Comparison of ENCODE assay signal across 27 cellular contexts in genomic region chr3:153438275-153438674, GRCh38.
"Had no signal": no experiment of that assay in that cellular context is flagged by ENCODE, and none has a peak within 500 bp of the region (broad histone marks: within the 10 kb centered on the region; RNA-seq: fewer than 3 reads in every experiment).

No MANE protein-coding gene starts in this region.

- H3K36me3 Mint-ChIP-seq: naive thymus-derived CD8-positive, alpha-beta T cell; neural progenitor cell; stimulated activated naive B cell treated with anti-CD40 and anti-IgM and Interleukin-4, amounts not matched to agents 10 μg/mL and 1 μg/mL and 100 μg/mL, for 72 hours had no signal

- H3K4me3 ChIP-seq: heart right ventricle, hepatocyte, lower lobe of right lung, neural progenitor cell, right atrium auricular region, skin epidermis, stomach, testis, thyroid gland, transverse colon, upper lobe of left lung, vagina had no signal

- H3K36me3 ChIP-seq: heart right ventricle, lower lobe of right lung, neural progenitor cell, neutrophil, right atrium auricular region, stomach, thyroid gland, transverse colon, upper lobe of left lung, vagina had no signal

- H2AFZ ChIP-seq: hepatocyte, neural progenitor cell had no signal

- H3K79me2 ChIP-seq: hepatocyte had no signal

- H3K27ac Mint-ChIP-seq: neural progenitor cell; progenitor cell of endocrine pancreas; stimulated activated naive B cell treated with anti-CD40 and anti-IgM and Interleukin-4, amounts not matched to agents 10 μg/mL and 1 μg/mL and 100 μg/mL, for 72 hours had no signal

- H3K27me3 Mint-ChIP-seq: naive thymus-derived CD8-positive, alpha-beta T cell; progenitor cell of endocrine pancreas had no signal

- H3K4me3 Mint-ChIP-seq: nephron; neural progenitor cell; stimulated activated naive B cell treated with anti-CD40 and anti-IgM and Interleukin-4, amounts not matched to agents 10 μg/mL and 1 μg/mL and 100 μg/mL, for 72 hours had no signal

- DNase-seq: heart right ventricle; islet precursor cell; lower lobe of right lung; midbrain; naive thymus-derived CD8-positive, alpha-beta T cell; occipital lobe; stimulated activated CD4-positive, alpha-beta T cell treated with anti-CD3 and anti-CD28 coated beads, Interleukin-12 subunit alpha, Interleukin-12 subunit beta, amount 100 ng/mL, for 4 hours; stimulated activated CD4-positive, alpha-beta T cell treated with anti-CD3 and anti-CD28 coated beads, Interleukin-15, amount 100 ng/mL, for 24 hours; stimulated activated CD4-positive, alpha-beta T cell treated with anti-CD3 and anti-CD28 coated beads, Interleukin-2, amount 100 ng/mL, for 24 hours; stimulated activated CD4-positive, alpha-beta T cell treated with anti-CD3 and anti-CD28 coated beads, Interleukin-4, amount 100 ng/mL, for 1 hour; stimulated activated naive B cell treated with anti-CD40 and anti-IgM and Interleukin-4, amounts not matched to agents 10 μg/mL and 1 μg/mL and 100 μg/mL, for 72 hours; stimulated activated naive CD8-positive, alpha-beta T cell treated with anti-CD3 and anti-CD28 coated beads, Interleukin-15, Interleukin-2, amounts not matched to agents 100 U/mL and 50 U/mL, for 24 hours; stomach; testis; thyroid gland; transverse colon; upper lobe of left lung had no signal

- H3K4me1 Mint-ChIP-seq: neural progenitor cell had no signal

- H3K9me3 ChIP-seq: heart right ventricle, lower lobe of right lung, neutrophil, right atrium auricular region, stomach, testis, thyroid gland, transverse colon, upper lobe of left lung, vagina had no signal

- H3K27me3 ChIP-seq: heart right ventricle, hepatocyte, neural progenitor cell, neutrophil, right atrium auricular region, stomach, testis, thyroid gland, transverse colon, upper lobe of left lung, vagina had no signal

- H3K4me2 ChIP-seq: hepatocyte, neural progenitor cell had no signal

- H3K4me1 ChIP-seq: lower lobe of right lung, neural progenitor cell, right atrium auricular region, stomach, thyroid gland, transverse colon, vagina had no signal

- H3K9ac ChIP-seq: neural progenitor cell had no signal

- H3K27ac ChIP-seq: heart right ventricle, hepatocyte, lower lobe of right lung, neural progenitor cell, neutrophil, right atrium auricular region, skin epidermis, stomach, thyroid gland, transverse colon, upper lobe of left lung, vagina had no signal

- ATAC-seq: heart right ventricle; left lobe of liver; naive thymus-derived CD8-positive, alpha-beta T cell; sciatic nerve; stimulated activated naive CD8-positive, alpha-beta T cell treated with anti-CD3 and anti-CD28 coated beads, Interleukin-15, Interleukin-2, amounts not matched to agents 100 U/mL and 50 U/mL, for 24 hours had no signal
